Comparison of ENCODE assay signal across 9 cellular contexts in genomic region chr22:41976961-41977566, GRCh38. TPM values are rescaled to one million over a fixed set of nuclear protein-coding genes. Genes with fewer than 3 reads are reported as not detected.
A peak's percentile ranks its signal among the peaks of the same experiment; 100 is the strongest.
DNase-seq lines count a peak whose midpoint lies in the region; ATAC-seq lines count a peak whose summit lies in the region.
"Had no signal": no experiment of that assay in that cellular context is flagged by ENCODE, and none has a peak within 500 bp of the region (broad histone marks: within the 10 kb centered on the region; RNA-seq: fewer than 3 reads in every experiment).

No MANE protein-coding gene starts in this region.

- DNase-seq in CD4-positive, alpha-beta memory T cell = no peak
- DNase-seq in astrocyte of the hippocampus (ENCODE audit: low read depth, low spot score) = peak; percentile 26
- peak in 3 of 9 donors; percentile 13 to 17 (median 16) for DNase-seq in naive thymus-derived CD4-positive, alpha-beta T cell
- DNase-seq in HT-29 (ENCODE audit: low spot score) = no peak
- no peak for DNase-seq in occipital lobe (lab: John Stamatoyannopoulos, UW)
- no peak for DNase-seq in HK-2 (ENCODE audit: unreplicated experiment)

- H3K9me3 Mint-ChIP-seq in CD4-positive, alpha-beta memory T cell = no peaks in the 10 kb centered on the region
- no peaks in the 10 kb centered on the region for H3K9me3 Mint-ChIP-seq in naive thymus-derived CD4-positive, alpha-beta T cell

- H3K4me1 ChIP-seq in CD4-positive, alpha-beta memory T cell (ENCODE audit: insufficient read depth, low read length) = peaks cover 11% of the 10 kb centered on the region
- peaks cover 16% of the 10 kb centered on the region for H3K4me1 ChIP-seq in HUES48 (ENCODE audit: control insufficient read depth, insufficient read depth, low read length)
- peaks cover 0 to 3% of the 10 kb centered on the region in 2 donors for H3K4me1 ChIP-seq in naive thymus-derived CD4-positive, alpha-beta T cell (ENCODE audit: control insufficient read depth in 2 of 2, insufficient read depth in 2 of 2, low read length in 2 of 2)

- H3K9ac ChIP-seq in HUES48 (ENCODE audit: low read depth, low read length) = peak overlapping the region; percentile 64; the same call in 1 of the 2 replicates

- no peak overlapping the region for H3K27ac ChIP-seq in CD4-positive, alpha-beta memory T cell (ENCODE audit: low read depth, low read length)
- no peak overlapping the region for H3K27ac ChIP-seq in HUES48 (ENCODE audit: low read depth, low read length)
- H3K27ac ChIP-seq in naive thymus-derived CD4-positive, alpha-beta T cell (ENCODE audit: low read depth, low read length) = no peak overlapping the region

- H3K27ac Mint-ChIP-seq in CD4-positive, alpha-beta memory T cell = no peak overlapping the region
- H3K27ac Mint-ChIP-seq in naive thymus-derived CD4-positive, alpha-beta T cell = no peak overlapping the region

- peaks cover 13 to 21% (median 16%) of the 10 kb centered on the region in 4 donors for H3K4me1 Mint-ChIP-seq in CD4-positive, alpha-beta memory T cell
- peaks cover 1 to 14% (median 5%) of the 10 kb centered on the region in 7 donors for H3K4me1 Mint-ChIP-seq in naive thymus-derived CD4-positive, alpha-beta T cell

- intact Hi-C loops in CD4-positive, alpha-beta memory T cell (cut with micrococcal nuclease) = no loop called here
- intact Hi-C loops in naive thymus-derived CD4-positive, alpha-beta T cell (cut with micrococcal nuclease) = loop anchor here in 1 of 2 donors (2.0 kb wide), 1 partner anchor 22 kb away; the partner anchor contains the start of gene WBP2NL

- CTCF ChIA-PET in CD4-positive, alpha-beta memory T cell (lab: Charles Lee; ENCODE audit: partially characterized antibody) = interaction anchor here (1.5 kb wide), 1 partner anchor 36 kb away, joined by 4 read pairs; no protein-coding TSS in a partner anchor
- CTCF ChIA-PET in naive thymus-derived CD4-positive, alpha-beta T cell (lab: Charles Lee) = no interaction called here

- H3K4me3 Mint-ChIP-seq in CD4-positive, alpha-beta memory T cell = peak overlapping the region; percentile 59 to 75 (median 64)
- H3K4me3 Mint-ChIP-seq in naive thymus-derived CD4-positive, alpha-beta T cell = peak overlapping the region; percentile 60 to 76 (median 70)

- peaks cover 22 to 31% of the 10 kb centered on the region in 2 donors for H3K27me3 Mint-ChIP-seq in CD4-positive, alpha-beta memory T cell
- H3K27me3 Mint-ChIP-seq in naive thymus-derived CD4-positive, alpha-beta T cell = peaks cover 18 to 53% (median 28%) of the 10 kb centered on the region in 5 donors

- H3K9me3 ChIP-seq in CD4-positive, alpha-beta memory T cell (ENCODE audit: control insufficient read depth in 1 of 2, low read length in 2 of 2) = no peaks in the 10 kb centered on the region
- H3K9me3 ChIP-seq in HUES48 (ENCODE audit: control insufficient read depth, insufficient read depth, low read length) = no peaks in the 10 kb centered on the region
- H3K9me3 ChIP-seq in naive thymus-derived CD4-positive, alpha-beta T cell (ENCODE audit: control insufficient read depth in 2 of 3, low read length in 3 of 3) = no peaks in the 10 kb centered on the region

- POLR2A ChIA-PET in CD4-positive, alpha-beta memory T cell (lab: Charles Lee; ENCODE audit: partially characterized antibody) = interaction anchor here (1.1 kb wide), 1 partner anchor 102 kb away, joined by 5 read pairs; the partner anchor contains the start of gene SMDT1
- POLR2A ChIA-PET in naive thymus-derived CD4-positive, alpha-beta T cell (lab: Charles Lee) = interaction anchor here (0.6 kb wide), 1 partner anchor 982 kb away, joined by 4 read pairs; no protein-coding TSS in a partner anchor

- H3K27me3 ChIP-seq in CD4-positive, alpha-beta memory T cell (ENCODE audit: insufficient read depth, low read length) = peaks cover 16% of the 10 kb centered on the region
- peaks cover 27% of the 10 kb centered on the region for H3K27me3 ChIP-seq in HUES48 (ENCODE audit: control insufficient read depth, insufficient read depth, low read length)
- no peaks in the 10 kb centered on the region for H3K27me3 ChIP-seq in naive thymus-derived CD4-positive, alpha-beta T cell (ENCODE audit: control insufficient read depth in 2 of 2, insufficient read depth in 2 of 2, low read length in 2 of 2)

- H3K36me3 Mint-ChIP-seq in CD4-positive, alpha-beta memory T cell = no peaks in the 10 kb centered on the region
- H3K36me3 Mint-ChIP-seq in naive thymus-derived CD4-positive, alpha-beta T cell = no peaks in the 10 kb centered on the region

- peak; percentile 28 for ATAC-seq in naive thymus-derived CD4-positive, alpha-beta T cell
- no peak for ATAC-seq in GM18907 (IDR thresholded peaks at IDR 0.05; ENCODE audit: unreplicated experiment)
- ATAC-seq: K562 had no signal

- H3K4me3 ChIP-seq in CD4-positive, alpha-beta memory T cell (ENCODE audit: low read length in 2 of 2) = peak overlapping the region; percentile 3 to 52
- H3K4me3 ChIP-seq in HUES48 (ENCODE audit: low read depth, low read length) = peak overlapping the region; percentile 74
- H3K4me3 ChIP-seq in naive thymus-derived CD4-positive, alpha-beta T cell (ENCODE audit: low read length) = peak overlapping the region; percentile 47
- H3K4me3 ChIP-seq: K562 had no signal

- no peaks in the 10 kb centered on the region for H3K36me3 ChIP-seq in CD4-positive, alpha-beta memory T cell (ENCODE audit: insufficient read depth, low read length)
- no peaks in the 10 kb centered on the region for H3K36me3 ChIP-seq in HUES48 (ENCODE audit: control insufficient read depth, insufficient read depth, low read length)
- no peaks in the 10 kb centered on the region for H3K36me3 ChIP-seq in naive thymus-derived CD4-positive, alpha-beta T cell (ENCODE audit: control insufficient read depth in 2 of 3, insufficient read depth in 3 of 3, low read length in 3 of 3)

RNA-seq across cellular contexts. Expression of gene SEPTIN3, which starts 7.8 kb away (rescaled TPM):
- under 1 TPM; 0.36 to 0.81 TPM for total RNA-seq in CD4-positive, alpha-beta memory T cell
- not detected for polyA plus RNA-seq in CD4-positive, alpha-beta memory T cell
- total RNA-seq in naive thymus-derived CD4-positive, alpha-beta T cell = 1 to 10 TPM in 1 of 5 experiments, under 1 TPM in 4; 0.08 to 4.2 (median 0.16) TPM
- not detected for polyA plus RNA-seq in naive thymus-derived CD4-positive, alpha-beta T cell
- 0.03 TPM in 1 of 2 replicates, not detected in the other for total RNA-seq in HT-29 (2014; rRNA removed; shearing (Covaris generic))
- 130 TPM for total RNA-seq in occipital lobe
- total RNA-seq: K562 had no signal

RNA-seq across cellular contexts. Expression of gene WBP2NL, which starts 21.5 kb away (rescaled TPM):
- total RNA-seq in CD4-positive, alpha-beta memory T cell = 1 to 10 TPM; 3.5 to 5.4 TPM
- polyA plus RNA-seq in CD4-positive, alpha-beta memory T cell = under 1 TPM; 0.49 to 0.59 TPM
- total RNA-seq in naive thymus-derived CD4-positive, alpha-beta T cell = 1 to 10 TPM in 4 of 5 experiments, under 1 TPM in 1; 0.85 to 5.7 (median 3.2) TPM
- under 1 TPM in 1 of 2 donors, not detected in 1; 0.43 TPM for polyA plus RNA-seq in naive thymus-derived CD4-positive, alpha-beta T cell
- total RNA-seq in HT-29 (2014; rRNA removed; shearing (Covaris generic)) = not detected in 2 replicates
- total RNA-seq in occipital lobe = 4.5 TPM
- total RNA-seq: K562 had no signal
- polyA plus RNA-seq: K562 had no signal

RNA-seq across cellular contexts. Expression of gene CENPM, which starts 30.1 kb away (rescaled TPM):
- total RNA-seq in CD4-positive, alpha-beta memory T cell = 10 to 100 TPM in 1 of 2 experiments, 1 to 10 TPM in 1; 7.6 to 12.0 TPM
- polyA plus RNA-seq in CD4-positive, alpha-beta memory T cell = 10 to 100 TPM; 14.1 to 19.2 TPM
- total RNA-seq in naive thymus-derived CD4-positive, alpha-beta T cell = 10 to 100 TPM in 3 of 5 experiments, 1 to 10 TPM in 2; 5.1 to 51.1 (median 10.8) TPM
- 1 to 10 TPM; 2.3 to 4.4 TPM for polyA plus RNA-seq in naive thymus-derived CD4-positive, alpha-beta T cell
- 130 and 140 TPM in 2 replicates for total RNA-seq in HT-29 (2014; rRNA removed; shearing (Covaris generic))
- 1.6 TPM for total RNA-seq in occipital lobe

RNA-seq across cellular contexts. Expression of gene TNFRSF13C, which starts 50.5 kb away (rescaled TPM):
- total RNA-seq in CD4-positive, alpha-beta memory T cell = 10 to 100 TPM; 14.3 to 14.8 TPM
- 1 to 10 TPM in 1 of 2 donors, under 1 TPM in 1; 0.37 to 1.4 TPM for polyA plus RNA-seq in CD4-positive, alpha-beta memory T cell
- total RNA-seq in naive thymus-derived CD4-positive, alpha-beta T cell = 10 to 100 TPM in 2 of 5 experiments, 1 to 10 TPM in 3; 1.2 to 17.2 (median 8.4) TPM
- polyA plus RNA-seq in naive thymus-derived CD4-positive, alpha-beta T cell = under 1 TPM; 0.38 to 0.39 TPM
- total RNA-seq in HT-29 (2014; rRNA removed; shearing (Covaris generic)) = 0.08 and 0.51 TPM in 2 replicates
- 0.31 TPM for total RNA-seq in occipital lobe

Comparison
In these comparisons a context has a peak if more than half of its experiments do, and no peak if none do; other contexts are left out.
1. RNA of gene SEPTIN3, which starts 7.8 kb away (total RNA-seq): 130 TPM in occipital lobe (single experiment); 0.36 to 0.81 TPM in CD4-positive, alpha-beta memory T cell, 0.08 to 4.2 TPM in naive thymus-derived CD4-positive, alpha-beta T cell and 0.03 TPM in HT-29; every median in the first group is over 10 times any median in the second.
2. Peak in every context shown above with its lines, with median percentiles within 50 percentile points of each other: H3K4me3 ChIP-seq.